ENCODE assay signal across 14 cellular contexts in genomic region chr7:148306759-148307158, GRCh38.
DNase-seq lines count a peak whose midpoint lies in the region; ATAC-seq and TF ChIP-seq lines count a peak whose summit lies in the region.
"Had no signal": no experiment of that assay in that cellular context is flagged by ENCODE, and none has a peak within 500 bp of the region (broad histone marks: within the 10 kb centered on the region; RNA-seq: fewer than 3 reads in every experiment).

No MANE protein-coding gene starts in this region.

- H3K9me3 Mint-ChIP-seq in activated naive CD8-positive, alpha-beta T cell treated with anti-CD3 and anti-CD28 coated beads, Interleukin-2, amount 50 U/mL, for 24 hours: peaks cover 9% of the 10 kb centered on the region
- peaks cover 3% of the 10 kb centered on the region for H3K9me3 Mint-ChIP-seq in activated naive CD8-positive, alpha-beta T cell treated with anti-CD3 and anti-CD28 coated beads for 36 hours
- H3K9me3 Mint-ChIP-seq in stimulated activated naive CD8-positive, alpha-beta T cell treated with anti-CD3 and anti-CD28 coated beads, Interleukin-15, amount 100 ng/mL, for 72 hours: peaks cover 0 to 13% of the 10 kb centered on the region in 2 donors

- no peak overlapping the region for H3K4me3 ChIP-seq in foreskin fibroblast (ENCODE audit: low read depth in 1 of 2, low read length in 2 of 2)
- H3K4me3 ChIP-seq: ascending aorta had no signal

- ATAC-seq in activated naive CD8-positive, alpha-beta T cell treated with anti-CD3 and anti-CD28 coated beads, Interleukin-2, amount 50 U/mL, for 24 hours: peak; percentile 24
- peak; percentile 87 for ATAC-seq in GM21717 (IDR thresholded peaks at IDR 0.05; ENCODE audit: unreplicated experiment)
- peak; percentile 46 for ATAC-seq in HG03439 (IDR thresholded peaks at IDR 0.05; ENCODE audit: unreplicated experiment)
- ATAC-seq in stimulated activated naive CD8-positive, alpha-beta T cell treated with anti-CD3 and anti-CD28 coated beads, Interleukin-15, amount 100 ng/mL, for 72 hours: peak; percentile 52

- no peak overlapping the region for H3K4me3 Mint-ChIP-seq in activated naive CD8-positive, alpha-beta T cell treated with anti-CD3 and anti-CD28 coated beads, Interleukin-2, amount 50 U/mL, for 24 hours
- no peak overlapping the region for H3K4me3 Mint-ChIP-seq in activated naive CD8-positive, alpha-beta T cell treated with anti-CD3 and anti-CD28 coated beads for 36 hours
- no peak overlapping the region for H3K4me3 Mint-ChIP-seq in stimulated activated naive CD8-positive, alpha-beta T cell treated with anti-CD3 and anti-CD28 coated beads, Interleukin-15, amount 100 ng/mL, for 72 hours
- H3K4me3 Mint-ChIP-seq: activated CD4-positive, alpha-beta memory T cell treated with anti-CD3 and anti-CD28 coated beads for 36 hours; CD14-positive monocyte had no signal

- H3K27ac Mint-ChIP-seq in activated naive CD8-positive, alpha-beta T cell treated with anti-CD3 and anti-CD28 coated beads, Interleukin-2, amount 50 U/mL, for 24 hours: no peak overlapping the region
- no peak overlapping the region for H3K27ac Mint-ChIP-seq in activated naive CD8-positive, alpha-beta T cell treated with anti-CD3 and anti-CD28 coated beads for 36 hours
- H3K27ac Mint-ChIP-seq in stimulated activated naive CD8-positive, alpha-beta T cell treated with anti-CD3 and anti-CD28 coated beads, Interleukin-15, amount 100 ng/mL, for 72 hours: peak overlapping the region in 1 of 2 donors; percentile 20
- H3K27ac Mint-ChIP-seq: activated CD4-positive, alpha-beta memory T cell treated with anti-CD3 and anti-CD28 coated beads for 36 hours had no signal

- DNase-seq in activated naive CD8-positive, alpha-beta T cell treated with anti-CD3 and anti-CD28 coated beads, Interleukin-2, amount 50 U/mL, for 24 hours: no peak
- no peak for DNase-seq in activated naive CD8-positive, alpha-beta T cell treated with anti-CD3 and anti-CD28 coated beads for 36 hours
- no peak for DNase-seq in stimulated activated naive CD8-positive, alpha-beta T cell treated with anti-CD3 and anti-CD28 coated beads, Interleukin-15, amount 100 ng/mL, for 72 hours
- DNase-seq in hypothalamus (lab: John Stamatoyannopoulos, UW): no peak
- DNase-seq in GOT3 (lab: John Stamatoyannopoulos, UW): no peak
- no peak for DNase-seq in foreskin fibroblast
- DNase-seq: activated CD4-positive, alpha-beta memory T cell treated with anti-CD3 and anti-CD28 coated beads for 36 hours; Karpas-422; NCI-H1436 treated with DMSO at 0.1 percent for 48 hours; SK-N-SH had no signal

- no peak for TF ChIP-seq CTCF in foreskin fibroblast (IDR thresholded peaks at IDR 0.05; ENCODE audit: low read depth, low read length)

- no peaks in the 10 kb centered on the region for H3K36me3 Mint-ChIP-seq in activated naive CD8-positive, alpha-beta T cell treated with anti-CD3 and anti-CD28 coated beads, Interleukin-2, amount 50 U/mL, for 24 hours (ENCODE audit: low read depth)
- H3K36me3 Mint-ChIP-seq in activated naive CD8-positive, alpha-beta T cell treated with anti-CD3 and anti-CD28 coated beads for 36 hours: no peaks in the 10 kb centered on the region
- H3K36me3 Mint-ChIP-seq: activated CD4-positive, alpha-beta memory T cell treated with anti-CD3 and anti-CD28 coated beads for 36 hours; CD14-positive monocyte had no signal

- no peaks in the 10 kb centered on the region for H3K27me3 Mint-ChIP-seq in activated naive CD8-positive, alpha-beta T cell treated with anti-CD3 and anti-CD28 coated beads, Interleukin-2, amount 50 U/mL, for 24 hours
- H3K27me3 Mint-ChIP-seq in activated naive CD8-positive, alpha-beta T cell treated with anti-CD3 and anti-CD28 coated beads for 36 hours: no peaks in the 10 kb centered on the region
- H3K27me3 Mint-ChIP-seq in stimulated activated naive CD8-positive, alpha-beta T cell treated with anti-CD3 and anti-CD28 coated beads, Interleukin-15, amount 100 ng/mL, for 72 hours: no peaks in the 10 kb centered on the region
- H3K27me3 Mint-ChIP-seq: activated CD4-positive, alpha-beta memory T cell treated with anti-CD3 and anti-CD28 coated beads for 36 hours had no signal

- H3K4me1 Mint-ChIP-seq in activated naive CD8-positive, alpha-beta T cell treated with anti-CD3 and anti-CD28 coated beads, Interleukin-2, amount 50 U/mL, for 24 hours: peaks cover 39% of the 10 kb centered on the region
- H3K4me1 Mint-ChIP-seq in activated naive CD8-positive, alpha-beta T cell treated with anti-CD3 and anti-CD28 coated beads for 36 hours: peaks cover 22% of the 10 kb centered on the region
- H3K4me1 Mint-ChIP-seq in stimulated activated naive CD8-positive, alpha-beta T cell treated with anti-CD3 and anti-CD28 coated beads, Interleukin-15, amount 100 ng/mL, for 72 hours: peaks cover 25% of the 10 kb centered on the region
- H3K4me1 Mint-ChIP-seq: CD14-positive monocyte had no signal

Comparison
In these comparisons a context has a peak if more than half of its experiments do, and no peak if none do; other contexts are left out.
1. ATAC-seq: peak in every context shown above with its lines; median percentile 87 in GM21717; 52 in stimulated activated naive CD8-positive, alpha-beta T cell treated with anti-CD3 and anti-CD28 coated beads, Interleukin-15, amount 100 ng/mL, for 72 hours; 46 in HG03439; 24 in activated naive CD8-positive, alpha-beta T cell treated with anti-CD3 and anti-CD28 coated beads, Interleukin-2, amount 50 U/mL, for 24 hours.